14 cellular contexts compared by ENCODE assay signal in genomic region chr15:85589873-85590272, GRCh38.
DNase-seq lines count a peak whose midpoint lies in the region; FAIRE-seq and TF ChIP-seq lines count a peak whose summit lies in the region.
"Had no signal": no experiment of that assay in that cellular context is flagged by ENCODE, and none has a peak within 500 bp of the region (broad histone marks: within the 10 kb centered on the region; RNA-seq: fewer than 3 reads in every experiment).

No MANE protein-coding gene starts in this region.

- no peak overlapping the region for H2AFZ ChIP-seq in astrocyte (ENCODE audit: low read depth, low read length)

- no peak overlapping the region for H3K4me2 ChIP-seq in astrocyte (ENCODE audit: low read length)

- H3K27me3 ChIP-seq in astrocyte (ENCODE audit: insufficient read depth, low read length) = no peaks in the 10 kb centered on the region
- H3K27me3 ChIP-seq in sigmoid colon = no peaks in the 10 kb centered on the region
- H3K27me3 ChIP-seq: SJCRH30 had no signal

- H3K9me3 ChIP-seq in astrocyte (ENCODE audit: insufficient read depth, low read depth, low read length) (no peaks in the 10 kb centered on the region), sigmoid colon (no peaks in the 10 kb centered on the region)
- H3K9me3 ChIP-seq: SJCRH30 had no signal

- DNase-seq in Calu3 = peak; percentile 43
- DNase-seq in astrocyte (ENCODE audit: low read depth) = peak; percentile 70
- peak; percentile 86 for DNase-seq in iris pigment epithelial cell (ENCODE audit: low read depth)
- no peak for DNase-seq in sigmoid colon
- no peak for DNase-seq in activated T-cell treated with anti-CD3 and anti-CD28 coated beads, Interleukin-2, amount 50 U/mL, for 1 hour
- no peak for DNase-seq in NCI-H187 (lab: John Stamatoyannopoulos, UW)
- no peak for DNase-seq in frontal cortex (ENCODE audit: low spot score in 2 of 2)
- no peak for DNase-seq in GF-D8 (lab: John Stamatoyannopoulos, UW)
- DNase-seq: activated B cell treated with CpG ODN at 0.5 μM for 24 hours; central memory CD4-positive, alpha-beta T cell; NCI-H524; SJCRH30; stimulated activated naive CD8-positive, alpha-beta T cell treated with anti-CD3 and anti-CD28 coated beads, Interleukin-15, amount 100 ng/mL, for 72 hours had no signal

- peaks cover 25% of the 10 kb centered on the region for H3K4me1 ChIP-seq in astrocyte (ENCODE audit: insufficient read depth, low read length)
- peaks cover 0 to 43% (median 26%) of the 10 kb centered on the region in 4 donors for H3K4me1 ChIP-seq in sigmoid colon

- H3K36me3 Mint-ChIP-seq in Calu3 (ENCODE audit: insufficient read depth, unreplicated experiment) (peaks cover 46% of the 10 kb centered on the region), astrocyte (ENCODE audit: low read depth, unreplicated experiment) (peaks cover 5% of the 10 kb centered on the region)

- peak overlapping the region; percentile 60 for H3K4me3 Mint-ChIP-seq in Calu3 (ENCODE audit: low read depth, unreplicated experiment)
- no peak overlapping the region for H3K4me3 Mint-ChIP-seq in astrocyte (ENCODE audit: unreplicated experiment)
- H3K4me3 Mint-ChIP-seq: activated B cell treated with CpG ODN at 0.5 μM for 24 hours; stimulated activated naive CD8-positive, alpha-beta T cell treated with anti-CD3 and anti-CD28 coated beads, Interleukin-15, amount 100 ng/mL, for 72 hours had no signal

- H3K4me1 Mint-ChIP-seq in Calu3 (ENCODE audit: low read depth, unreplicated experiment) = peaks cover 60% of the 10 kb centered on the region
- peaks cover 38% of the 10 kb centered on the region for H3K4me1 Mint-ChIP-seq in astrocyte (ENCODE audit: low read depth, unreplicated experiment)

- TF ChIP-seq POLR2A in sigmoid colon (IDR thresholded peaks at IDR 0.05) = no peak

- H3K79me2 ChIP-seq in astrocyte (ENCODE audit: insufficient read depth, low read length) = peaks cover 25% of the 10 kb centered on the region

- no TSS peak for BruUV-seq in Calu3 (replicated peaks; lab: Mats Ljungman, UMichigan)

- TF ChIP-seq CTCF in Calu3 (IDR thresholded peaks at IDR 0.05; ENCODE audit: unreplicated experiment) (no peak), astrocyte (IDR thresholded peaks at IDR 0.05; ENCODE audit: insufficient read depth, low read depth, low read length) (no peak), sigmoid colon (IDR thresholded peaks at IDR 0.05) (no peak)

- intact Hi-C loops in Calu3 (cut with micrococcal nuclease; ENCODE audit: unreplicated experiment) (loop anchor here (10.0 kb wide), 1 partner anchor 255 kb away; no protein-coding TSS in a partner anchor), sigmoid colon (cut with DNase I) (no loop called here)

- CTCF ChIA-PET in Calu3 (lab: Charles Lee) = interaction anchor here (0.6 to 1.7 kb wide), 11 partner anchors 9 to 293 kb away, joined by 3 to 18 read pairs (median 4); no protein-coding TSS in a partner anchor

- 13 to 62% methylated on average over 2 of the region's 2 CpGs for WGBS in sigmoid colon, 2 donors

- H3K27ac ChIP-seq in astrocyte (ENCODE audit: low read depth, low read length) = no peak overlapping the region
- peak overlapping the region in 3 of 4 donors; percentile 32 to 64 (median 54) for H3K27ac ChIP-seq in sigmoid colon
- H3K27ac ChIP-seq: C4-2B, SJCRH30 had no signal

- TF ChIP-seq EP300 in sigmoid colon (IDR thresholded peaks at IDR 0.05) = no peak

- H3K4me3 ChIP-seq in astrocyte (ENCODE audit: insufficient read depth, low read depth, low read length) (no peak overlapping the region), sigmoid colon (no peak overlapping the region)
- H3K4me3 ChIP-seq: SJCRH30 had no signal

- H3K36me3 ChIP-seq in astrocyte (ENCODE audit: insufficient read depth, low read length) (no peaks in the 10 kb centered on the region), sigmoid colon (peaks cover 0 to 4% (median 0%) of the 10 kb centered on the region in 4 donors)

- peak; percentile 5 for FAIRE-seq in astrocyte (lab: Jason Lieb, UNC)
- FAIRE-seq in frontal cortex (lab: Jason Lieb, UNC) = no peak

- H3K9me3 Mint-ChIP-seq in Calu3 (ENCODE audit: low read depth, unreplicated experiment) (no peaks in the 10 kb centered on the region), astrocyte (ENCODE audit: unreplicated experiment) (no peaks in the 10 kb centered on the region)
- H3K9me3 Mint-ChIP-seq: activated B cell treated with CpG ODN at 0.5 μM for 24 hours; stimulated activated naive CD8-positive, alpha-beta T cell treated with anti-CD3 and anti-CD28 coated beads, Interleukin-15, amount 100 ng/mL, for 72 hours had no signal

- H4K20me1 ChIP-seq in astrocyte (ENCODE audit: insufficient read depth, low read length) = peaks cover 10% of the 10 kb centered on the region

- H3K27me3 Mint-ChIP-seq in Calu3 (ENCODE audit: unreplicated experiment) (no peaks in the 10 kb centered on the region), astrocyte (ENCODE audit: low read depth, unreplicated experiment) (no peaks in the 10 kb centered on the region)
- H3K27me3 Mint-ChIP-seq: activated B cell treated with CpG ODN at 0.5 μM for 24 hours; stimulated activated naive CD8-positive, alpha-beta T cell treated with anti-CD3 and anti-CD28 coated beads, Interleukin-15, amount 100 ng/mL, for 72 hours had no signal

- H3K9ac ChIP-seq in astrocyte (ENCODE audit: low read length) = no peak overlapping the region

- H3K27ac Mint-ChIP-seq in Calu3 (ENCODE audit: unreplicated experiment) = peak overlapping the region; percentile 91
- H3K27ac Mint-ChIP-seq in astrocyte (ENCODE audit: unreplicated experiment) = peak overlapping the region; percentile 78
- H3K27ac Mint-ChIP-seq: activated B cell treated with CpG ODN at 0.5 μM for 24 hours; stimulated activated naive CD8-positive, alpha-beta T cell treated with anti-CD3 and anti-CD28 coated beads, Interleukin-15, amount 100 ng/mL, for 72 hours had no signal

Comparison
In these comparisons a context has a peak if more than half of its experiments do, and no peak if none do; other contexts are left out.
1. DNase-seq: peak in Calu3 (single experiment), astrocyte (single experiment) and iris pigment epithelial cell (single experiment); none in sigmoid colon (single experiment), activated T-cell treated with anti-CD3 and anti-CD28 coated beads, Interleukin-2, amount 50 U/mL, for 1 hour (single experiment), NCI-H187 (0 of 2), frontal cortex (0 of 2) and GF-D8 (single experiment).